In the genomic region with DNA sequence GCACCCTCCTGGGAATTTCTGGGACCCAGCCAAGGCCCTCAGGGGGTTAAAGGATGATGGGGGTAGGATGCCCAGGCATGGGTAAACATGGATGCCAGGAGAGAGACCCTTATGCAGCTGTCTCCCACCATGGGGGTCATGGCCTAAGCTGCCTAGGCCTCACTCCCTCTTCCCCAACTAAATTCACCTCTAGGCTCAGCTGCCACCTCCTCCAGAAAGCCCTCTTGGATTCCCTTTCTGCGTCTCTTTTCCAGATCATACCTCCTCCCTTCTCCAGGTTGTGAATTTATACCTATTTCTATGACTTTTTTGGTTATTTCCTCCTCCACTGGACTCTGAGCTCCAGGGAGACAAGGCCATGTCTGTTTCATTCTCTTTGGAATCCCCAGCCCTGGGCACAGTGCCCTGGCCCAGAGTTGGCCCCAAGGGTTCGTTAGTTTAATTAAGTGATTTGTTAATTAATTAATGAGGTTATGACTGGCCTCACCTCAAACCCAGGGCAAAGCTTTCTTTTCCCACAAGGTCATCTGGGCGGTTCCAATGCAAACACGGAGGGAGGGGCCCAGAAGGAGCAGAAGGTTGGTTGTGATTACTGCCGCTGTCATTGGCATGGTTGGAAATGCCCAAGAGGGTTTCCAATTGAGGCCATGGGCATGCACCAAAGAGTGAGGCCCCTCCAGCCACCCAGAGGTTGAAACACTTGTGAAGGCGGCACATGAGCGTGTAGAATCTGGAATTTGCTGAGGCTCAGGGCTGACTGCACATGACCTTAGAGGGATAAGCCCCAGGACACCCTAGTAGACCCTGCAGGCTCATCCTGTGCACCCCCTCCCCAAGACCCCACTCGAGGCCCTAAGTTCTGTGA, we compare ENCODE assay signal across 20 cellular contexts. TPM values are rescaled to one million over a fixed set of nuclear protein-coding genes. Genes with fewer than 3 reads are reported as not detected.
DNase-seq lines count a peak whose midpoint lies in the region; ATAC-seq, FAIRE-seq and TF ChIP-seq lines count a peak whose summit lies in the region.
"Had no signal": no experiment of that assay in that cellular context is flagged by ENCODE, and none has a peak within 500 bp of the region (broad histone marks: within the 10 kb centered on the region; RNA-seq: fewer than 3 reads in every experiment).

No MANE protein-coding gene starts in this region.

- H3K27me3 ChIP-seq in mammary epithelial cell (ENCODE audit: insufficient read depth, low read length) = no peaks in the 10 kb centered on the region
- H3K27me3 ChIP-seq in H1 (replicated peaks in 1 of 4; ENCODE audit: control insufficient read depth in 3 of 4, extremely low read depth in 1 of 4, insufficient read depth in 3 of 4, low read length in 3 of 4) = peaks cover 0 to 3% (median 0%) of the 10 kb centered on the region in 4 experiments; a peak in 1 of 7 replicates

- H3K27ac ChIP-seq in mammary epithelial cell (ENCODE audit: insufficient read depth, low read depth, low read length) = no peak overlapping the region
- H3K27ac ChIP-seq in H1 (ENCODE audit: low read depth, low read length) = no peak overlapping the region
- H3K27ac ChIP-seq: 22Rv1, KMS-11 had no signal

- H3K27me3 Mint-ChIP-seq in MCF 10A (ENCODE audit: insufficient read depth, unreplicated experiment) = no peaks in the 10 kb centered on the region
- H3K27me3 Mint-ChIP-seq in stimulated activated naive B cell treated with anti-CD40 and anti-IgM and Interleukin-4, amounts not matched to agents 10 μg/mL and 1 μg/mL and 100 μg/mL, for 72 hours = peaks cover 2 to 7% of the 10 kb centered on the region in 2 donors

- H2BK120ac ChIP-seq in H1 (replicated peaks; ENCODE audit: low read depth, low read length) = no peak overlapping the region

- peaks cover 12% of the 10 kb centered on the region; the same call in 1 of the 2 replicates for H3K23me2 ChIP-seq in H1 (ENCODE audit: low read depth, low read length)

- H3K9me3 ChIP-seq in mammary epithelial cell (replicated peaks; ENCODE audit: insufficient read depth, low read length) = no peaks in the 10 kb centered on the region
- H3K9me3 ChIP-seq in H1 (ENCODE audit: insufficient read depth in 2 of 2, low read depth in 1 of 2, low read length in 1 of 2) = no peaks in the 10 kb centered on the region
- H3K9me3 ChIP-seq: SK-N-SH had no signal

- peak overlapping the region; percentile 29 for H3K27ac Mint-ChIP-seq in MCF 10A (ENCODE audit: low read depth, unreplicated experiment)
- H3K27ac Mint-ChIP-seq in stimulated activated naive B cell treated with anti-CD40 and anti-IgM and Interleukin-4, amounts not matched to agents 10 μg/mL and 1 μg/mL and 100 μg/mL, for 72 hours = peak overlapping the region; percentile 49

- H3K4me1 ChIP-seq in mammary epithelial cell (ENCODE audit: insufficient read depth, low read length) (peaks cover 18% of the 10 kb centered on the region), H1 (replicated peaks in 1 of 4; ENCODE audit: control insufficient read depth in 3 of 4, insufficient read depth in 4 of 4, low read length in 3 of 4) (peaks cover 0 to 14% (median 4%) of the 10 kb centered on the region in 4 experiments; a peak in 2 of 7 replicates)

- no peak overlapping the region for H3K4me2 ChIP-seq in mammary epithelial cell (ENCODE audit: insufficient read depth, low read depth, low read length)
- no peak overlapping the region for H3K4me2 ChIP-seq in H1 (ENCODE audit: insufficient read depth in 1 of 2, low read depth in 2 of 2, low read length in 2 of 2)
- H3K4me2 ChIP-seq: KMS-11, SK-N-SH had no signal

- no peaks in the 10 kb centered on the region for H3K36me3 Mint-ChIP-seq in MCF 10A (ENCODE audit: insufficient read depth, unreplicated experiment)
- H3K36me3 Mint-ChIP-seq in stimulated activated naive B cell treated with anti-CD40 and anti-IgM and Interleukin-4, amounts not matched to agents 10 μg/mL and 1 μg/mL and 100 μg/mL, for 72 hours = no peaks in the 10 kb centered on the region
- H3K36me3 Mint-ChIP-seq: CD14-positive monocyte had no signal

- no peak for TF ChIP-seq RAD21 in H1 (IDR thresholded peaks at IDR 0.05 in 1 of 2, conservative IDR thresholded peaks at IDR 0.05 in 1 of 2; ENCODE audit: low read depth in 2 of 2, low read length in 2 of 2)

- H2BK5ac ChIP-seq in H1 (ENCODE audit: low read depth, low read length) = no peak overlapping the region

- no peak overlapping the region for H2BK20ac ChIP-seq in H1 (ENCODE audit: low read length)

- POLR2A ChIA-PET in MCF 10A (lab: Yijun Ruan, JAX) (interaction anchor here (1.7 kb wide), 1 partner anchor 10 kb away, joined by 4 read pairs; no protein-coding TSS in a partner anchor), H1 (lab: Charles Lee; ENCODE audit: partially characterized antibody) (interaction anchor here (0.9 kb wide), 1 partner anchor 60 kb away, joined by 3 read pairs; no protein-coding TSS in a partner anchor)

- H3K79me2 ChIP-seq in mammary epithelial cell (ENCODE audit: insufficient read depth, low read length) (no peaks in the 10 kb centered on the region), H1 (ENCODE audit: control insufficient read depth in 1 of 2, insufficient read depth in 2 of 2, low read length in 2 of 2) (no peaks in the 10 kb centered on the region)

- H3K4ac ChIP-seq in H1 (replicated peaks; ENCODE audit: insufficient read length, low read depth, low read length) = no peak overlapping the region

- no peak overlapping the region for H4K5ac ChIP-seq in H1 (ENCODE audit: insufficient read length, low read depth, low read length)

- H2AK5ac ChIP-seq in H1 (ENCODE audit: low read depth, low read length) = no peak overlapping the region

- H3K9me3 Mint-ChIP-seq in MCF 10A (ENCODE audit: unreplicated experiment) = no peaks in the 10 kb centered on the region
- no peaks in the 10 kb centered on the region for H3K9me3 Mint-ChIP-seq in stimulated activated naive B cell treated with anti-CD40 and anti-IgM and Interleukin-4, amounts not matched to agents 10 μg/mL and 1 μg/mL and 100 μg/mL, for 72 hours
- H3K9me3 Mint-ChIP-seq: CD14-positive monocyte had no signal

- CTCF ChIA-PET in MCF 10A (lab: Yijun Ruan, JAX) = interaction anchor here (1.2 kb wide), 1 partner anchor 32 kb away, joined by 4 read pairs; no protein-coding TSS in a partner anchor
- CTCF ChIA-PET in mammary epithelial cell (lab: Charles Lee; ENCODE audit: low non-redundant PET) = interaction anchor here (0.6 kb wide), 1 partner anchor 34 kb away, joined by 3 read pairs; no protein-coding TSS in a partner anchor
- CTCF ChIA-PET in H1 (lab: Charles Lee; ENCODE audit: partially characterized antibody) = interaction anchor here (2.0 to 14.5 kb wide), 4 partner anchors 11 to 82 kb away, joined by 4 to 103 read pairs (median 10); no protein-coding TSS in a partner anchor

- H3K9ac ChIP-seq in mammary epithelial cell (ENCODE audit: insufficient read depth, low read length) (no peak overlapping the region), H1 (replicated peaks in 1 of 4; ENCODE audit: extremely low read depth in 1 of 4, low read depth in 3 of 4, low read length in 3 of 4) (no peak overlapping the region)
- H3K9ac ChIP-seq: KMS-11, SK-N-SH had no signal

- WGBS in mammary epithelial cell (ENCODE audit: low coverage, missing lambda C conversion rate) = 64% methylated on average over 8 of the region's 8 CpGs
- WGBS in H1 (ENCODE audit: extremely low coverage in 1 of 2, insufficient coverage in 1 of 2, insufficient read length in 1 of 2, insufficient replicate concordance in 2 of 2, low coverage in 1 of 2, low lambda C conversion rate in 2 of 2, missing lambda C conversion rate in 1 of 2), 2 experiments = 86% methylated on average over 8 of the region's 8 CpGs; no CpG with 5 or more reads in 1 of the 2 experiments

- TF ChIP-seq CTCF in MCF 10A (IDR thresholded peaks at IDR 0.05; ENCODE audit: unreplicated experiment) (no peak), mammary epithelial cell (conservative IDR thresholded peaks at IDR 0.05 in 1 of 2, IDR thresholded peaks at IDR 0.05 in 1 of 2; ENCODE audit: extremely low read depth in 1 of 2, insufficient read depth in 1 of 2, low read depth in 1 of 2, low read length in 2 of 2) (no peak), H1 (IDR thresholded peaks at IDR 0.05; ENCODE audit: control extremely low read depth in 1 of 3, insufficient read depth in 1 of 3, low read depth in 1 of 3, low read length in 3 of 3) (no peak)

- TF ChIP-seq POLR2A in H1 (IDR thresholded peaks at IDR 0.05; ENCODE audit: control extremely low read depth in 1 of 2, low read depth in 2 of 2, low read length in 2 of 2) = no peak

- no peak for ATAC-seq in stimulated activated naive B cell treated with anti-CD40 and anti-IgM and Interleukin-4, amounts not matched to agents 10 μg/mL and 1 μg/mL and 100 μg/mL, for 72 hours (replicated peaks)
- no peak for ATAC-seq in HG02798 (IDR thresholded peaks at IDR 0.05; ENCODE audit: poor library complexity, unreplicated experiment)
- ATAC-seq: Panc1 had no signal

- TF ChIP-seq EP300 in H1 (IDR thresholded peaks at IDR 0.05; ENCODE audit: borderline replicate concordance in 1 of 2, low read depth in 2 of 2, low read length in 2 of 2) = no peak

- in situ Hi-C loops in mammary epithelial cell (cut with MboI; ENCODE audit: low sequenced_read_pairs in 2 of 2) = no loop called here

- H4K91ac ChIP-seq in H1 (replicated peaks; ENCODE audit: insufficient read length, low read length) = no peak overlapping the region

- intact Hi-C loops in MCF 10A (cut with micrococcal nuclease) = no loop called here
- intact Hi-C loops in mammary epithelial cell (cut with micrococcal nuclease) = no loop called here

- FAIRE-seq in H1 (lab: Jason Lieb, UNC) = no peak
- FAIRE-seq: H54 had no signal

- BruUV-seq in MCF 10A (replicated peaks; lab: Mats Ljungman, UMichigan) (no TSS peak), mammary epithelial cell (replicated peaks; lab: Mats Ljungman, UMichigan) (no TSS peak)

- no peak overlapping the region for H2BK15ac ChIP-seq in H1 (ENCODE audit: low read length)

- H2AFZ ChIP-seq in mammary epithelial cell (ENCODE audit: low read depth, low read length) (no peak overlapping the region), H1 (ENCODE audit: low read length) (no peak overlapping the region)

- H3K4me1 Mint-ChIP-seq in MCF 10A (ENCODE audit: insufficient read depth, unreplicated experiment) = no peaks in the 10 kb centered on the region
- H3K4me1 Mint-ChIP-seq in stimulated activated naive B cell treated with anti-CD40 and anti-IgM and Interleukin-4, amounts not matched to agents 10 μg/mL and 1 μg/mL and 100 μg/mL, for 72 hours = no peaks in the 10 kb centered on the region
- H3K4me1 Mint-ChIP-seq: CD14-positive monocyte had no signal

- H3K4me3 Mint-ChIP-seq in MCF 10A (ENCODE audit: unreplicated experiment) = no peak overlapping the region
- H3K4me3 Mint-ChIP-seq in stimulated activated naive B cell treated with anti-CD40 and anti-IgM and Interleukin-4, amounts not matched to agents 10 μg/mL and 1 μg/mL and 100 μg/mL, for 72 hours = no peak overlapping the region
- H3K4me3 Mint-ChIP-seq: CD14-positive monocyte had no signal

- dilution Hi-C loops in mammary epithelial cell (cut with HindIII; ENCODE audit: low sequenced_read_pairs) = no loop called here

- H4K8ac ChIP-seq in H1 (ENCODE audit: extremely low read depth, insufficient read depth, low read length) = 0 out of 2 replicates have a peak overlapping the region, but pooled peaks have one; percentile 12

- no peak overlapping the region for H2BK12ac ChIP-seq in H1 (ENCODE audit: low read depth, low read length)

- H4K20me1 ChIP-seq in mammary epithelial cell (ENCODE audit: insufficient read depth, low read length) (no peaks in the 10 kb centered on the region), H1 (replicated peaks in 1 of 2; ENCODE audit: control insufficient read depth in 1 of 2, insufficient read depth in 2 of 2, low read length in 2 of 2) (peaks cover 0 to 11% of the 10 kb centered on the region in 2 experiments)

- DNase-seq in MCF 10A (ENCODE audit: unreplicated experiment) (no peak), mammary epithelial cell (no peak), H1 (ENCODE audit: low read depth in 1 of 2, low spot score in 2 of 2) (no peak), NCI-H1092 (lab: John Stamatoyannopoulos, UW) (no peak)
- DNase-seq in stimulated activated naive B cell treated with anti-CD40 and anti-IgM and Interleukin-4, amounts not matched to agents 10 μg/mL and 1 μg/mL and 100 μg/mL, for 72 hours = no peak
- DNase-seq: DMS79, NCI-H1048, NCI-H146, NCI-H2029 treated with DMSO at 0.1 percent for 48 hours, SHP77, SK-N-SH had no signal

- no peaks in the 10 kb centered on the region for H3K36me3 ChIP-seq in mammary epithelial cell (ENCODE audit: insufficient read depth, low read length)
- no peaks in the 10 kb centered on the region; a peak in 1 of 8 replicates for H3K36me3 ChIP-seq in H1 (ENCODE audit: control insufficient read depth in 2 of 4, insufficient read depth in 4 of 4, low read length in 3 of 4)

- H3K18ac ChIP-seq in H1 (ENCODE audit: extremely low read depth, low read length) = no peak overlapping the region

- H3K23ac ChIP-seq in H1 (ENCODE audit: insufficient read length) = no peak overlapping the region

- H3K56ac ChIP-seq in H1 (replicated peaks; ENCODE audit: insufficient read length, low read depth, low read length) = no peak overlapping the region

- H3K4me3 ChIP-seq in mammary epithelial cell (replicated peaks in 1 of 3; ENCODE audit: insufficient read depth in 1 of 3, low read depth in 2 of 3, low read length in 3 of 3) (no peak overlapping the region), H1 (ENCODE audit: extremely low read depth in 1 of 4, insufficient read depth in 2 of 4, low read depth in 3 of 4, low read length in 4 of 4) (no peak overlapping the region)

- no peak overlapping the region for H3K14ac ChIP-seq in H1 (ENCODE audit: insufficient read length)

- H3K79me1 ChIP-seq in H1 (ENCODE audit: low read depth, low read length) = no peaks in the 10 kb centered on the region

RNA-seq across cellular contexts. Expression of a gene that starts 6.9 kb away (rescaled TPM):
- 1,990 and 4,105 TPM in 2 replicates for total RNA-seq in MCF 10A (2022)
- over 10,000 TPM; 10,365 to 24,723 TPM for total RNA-seq in mammary epithelial cell
- 8,957 TPM for polyA plus RNA-seq in mammary epithelial cell
- 6,693 TPM for polyA minus RNA-seq in mammary epithelial cell
- 0.36 and 0.50 TPM in 2 replicates for total RNA-seq in H1 (2021; fragmentation: NEBNext Ultra II Directional; extraction: Animal tissue kit (Norgen Biotek cat#: 25700))
- polyA plus RNA-seq in H1 (2011; rRNA removed) = 0.95 and 0.96 TPM in 2 replicates
- 0.76 TPM for polyA plus RNA-seq in H1 (2011; cell fraction: cytosol; rRNA removed)
- polyA plus RNA-seq in H1 (2011; cell fraction: nucleus; rRNA removed) = 0.87 TPM
- polyA plus RNA-seq in H1 (2012, experiment 1 of 2) = 0.44 to 0.88 TPM (median 0.81 TPM) in 4 replicates
- polyA plus RNA-seq in H1 (2012, experiment 2 of 2) = 0.88 TPM
- polyA plus RNA-seq in H1 (2013, experiment 1 of 2) = 0.55 TPM
- 0.46 TPM for polyA plus RNA-seq in H1 (2013, experiment 2 of 2)
- 0.19 and 1.00 TPM in 2 replicates for polyA minus RNA-seq in H1 (2011; rRNA and poly(A)+ RNA removed)
- polyA minus RNA-seq in H1 (2011; cell fraction: cytosol; rRNA and poly(A)+ RNA removed) = 22.5 TPM
- polyA minus RNA-seq in H1 (2011; cell fraction: nucleus; rRNA and poly(A)+ RNA removed) = 11.9 TPM
- polyA plus RNA-seq: CD14-positive monocyte had no signal

RNA-seq across cellular contexts. Expression of a gene that starts 18.7 kb away (rescaled TPM):
- total RNA-seq in MCF 10A (2022) (74.5 and 109 TPM in 2 replicates), mammary epithelial cell (1,000 to 10,000 TPM in 1 of 2 donors, 100 to 1,000 TPM in 1; 585 to 1,021 TPM)
- polyA plus RNA-seq in mammary epithelial cell (659 TPM), H1 (2011; rRNA removed) (not detected in 2 replicates)
- polyA minus RNA-seq in mammary epithelial cell = 694 TPM
- not detected in 2 replicates for total RNA-seq in H1 (2021; fragmentation: NEBNext Ultra II Directional; extraction: Animal tissue kit (Norgen Biotek cat#: 25700))
- polyA plus RNA-seq in H1 (2011; cell fraction: cytosol; rRNA removed) = not detected
- polyA plus RNA-seq in H1 (2011; cell fraction: nucleus; rRNA removed) = not detected
- not detected in 4 replicates for polyA plus RNA-seq in H1 (2012, experiment 1 of 2)
- not detected for polyA plus RNA-seq in H1 (2012, experiment 2 of 2)
- polyA plus RNA-seq in H1 (2013, experiment 1 of 2) = not detected
- not detected for polyA plus RNA-seq in H1 (2013, experiment 2 of 2)
- not detected in 2 replicates for polyA minus RNA-seq in H1 (2011; rRNA and poly(A)+ RNA removed)
- not detected for polyA minus RNA-seq in H1 (2011; cell fraction: cytosol; rRNA and poly(A)+ RNA removed)
- polyA minus RNA-seq in H1 (2011; cell fraction: nucleus; rRNA and poly(A)+ RNA removed) = not detected
- total RNA-seq: NCI-H460 had no signal
- polyA plus RNA-seq: AG04450, CD14-positive monocyte, SK-N-SH had no signal

RNA-seq across cellular contexts. Expression of a gene that starts 44.6 kb away (rescaled TPM):
- 696 and 1,755 TPM in 2 replicates for total RNA-seq in MCF 10A (2022)
- total RNA-seq in mammary epithelial cell = 1,000 to 10,000 TPM; 4,602 to 9,976 TPM
- 26,464 TPM for polyA plus RNA-seq in mammary epithelial cell
- polyA minus RNA-seq in mammary epithelial cell = 15,260 TPM
- total RNA-seq in H1 (2021; fragmentation: NEBNext Ultra II Directional; extraction: Animal tissue kit (Norgen Biotek cat#: 25700)) = not detected in 2 replicates
- polyA plus RNA-seq in H1 (2011; rRNA removed) = 0.13 and 0.35 TPM in 2 replicates
- polyA plus RNA-seq in H1 (2011; cell fraction: cytosol; rRNA removed) = not detected
- not detected for polyA plus RNA-seq in H1 (2011; cell fraction: nucleus; rRNA removed)
- polyA plus RNA-seq in H1 (2012, experiment 1 of 2) = not detected in 4 replicates
- polyA plus RNA-seq in H1 (2012, experiment 2 of 2) = not detected
- not detected for polyA plus RNA-seq in H1 (2013, experiment 1 of 2)
- polyA plus RNA-seq in H1 (2013, experiment 2 of 2) = not detected
- 0.16 and 0.61 TPM in 2 replicates for polyA minus RNA-seq in H1 (2011; rRNA and poly(A)+ RNA removed)
- polyA minus RNA-seq in H1 (2011; cell fraction: cytosol; rRNA and poly(A)+ RNA removed) = not detected
- not detected for polyA minus RNA-seq in H1 (2011; cell fraction: nucleus; rRNA and poly(A)+ RNA removed)
- total RNA-seq: NCI-H460 had no signal
- polyA plus RNA-seq: AG04450, CD14-positive monocyte, SK-N-SH had no signal

RNA-seq across cellular contexts. Expression of a gene that starts 57.4 kb away (rescaled TPM):
- total RNA-seq in MCF 10A (2022) (1,945 and 2,169 TPM in 2 replicates), mammary epithelial cell (100 to 1,000 TPM in 1 of 2 donors, 10 to 100 TPM in 1; 78.9 to 981 TPM)
- polyA plus RNA-seq in mammary epithelial cell (108 TPM), H1 (2011; rRNA removed) (89.3 and 175 TPM in 2 replicates)
- 399 TPM for polyA minus RNA-seq in mammary epithelial cell
- total RNA-seq in H1 (2021; fragmentation: NEBNext Ultra II Directional; extraction: Animal tissue kit (Norgen Biotek cat#: 25700)) = 528 and 539 TPM in 2 replicates
- 105 TPM for polyA plus RNA-seq in H1 (2011; cell fraction: cytosol; rRNA removed)
- 101 TPM for polyA plus RNA-seq in H1 (2011; cell fraction: nucleus; rRNA removed)
- 476 to 568 TPM (median 517 TPM) in 4 replicates for polyA plus RNA-seq in H1 (2012, experiment 1 of 2)
- 186 TPM for polyA plus RNA-seq in H1 (2012, experiment 2 of 2)
- 266 TPM for polyA plus RNA-seq in H1 (2013, experiment 1 of 2)
- polyA plus RNA-seq in H1 (2013, experiment 2 of 2) = 257 TPM
- 91.0 and 95.7 TPM in 2 replicates for polyA minus RNA-seq in H1 (2011; rRNA and poly(A)+ RNA removed)
- 120 TPM for polyA minus RNA-seq in H1 (2011; cell fraction: cytosol; rRNA and poly(A)+ RNA removed)
- polyA minus RNA-seq in H1 (2011; cell fraction: nucleus; rRNA and poly(A)+ RNA removed) = 121 TPM

RNA-seq across cellular contexts. Expression of a gene that starts 59.4 kb away (rescaled TPM):
- total RNA-seq in MCF 10A (2022) (0.21 and 0.27 TPM in 2 replicates), mammary epithelial cell (under 1 TPM; 0.17 to 0.80 TPM)
- polyA plus RNA-seq in mammary epithelial cell (0.35 TPM), H1 (2011; rRNA removed) (not detected in 2 replicates)
- polyA minus RNA-seq in mammary epithelial cell = not detected
- not detected in 2 replicates for total RNA-seq in H1 (2021; fragmentation: NEBNext Ultra II Directional; extraction: Animal tissue kit (Norgen Biotek cat#: 25700))
- polyA plus RNA-seq in H1 (2011; cell fraction: cytosol; rRNA removed) = not detected
- not detected for polyA plus RNA-seq in H1 (2011; cell fraction: nucleus; rRNA removed)
- not detected in 4 replicates for polyA plus RNA-seq in H1 (2012, experiment 1 of 2)
- polyA plus RNA-seq in H1 (2012, experiment 2 of 2) = not detected
- not detected for polyA plus RNA-seq in H1 (2013, experiment 1 of 2)
- polyA plus RNA-seq in H1 (2013, experiment 2 of 2) = not detected
- polyA minus RNA-seq in H1 (2011; rRNA and poly(A)+ RNA removed) = not detected in 2 replicates
- not detected for polyA minus RNA-seq in H1 (2011; cell fraction: cytosol; rRNA and poly(A)+ RNA removed)
- polyA minus RNA-seq in H1 (2011; cell fraction: nucleus; rRNA and poly(A)+ RNA removed) = not detected
- total RNA-seq: M059J, NCI-H460 had no signal
- polyA plus RNA-seq: AG04450, CD14-positive monocyte, SK-N-SH had no signal

Comparison
In these comparisons a context has a peak if more than half of its experiments do, and no peak if none do; other contexts are left out.
1. RNA of a gene that starts 6.9 kb away (total RNA-seq): 10,365 to 24,723 TPM in mammary epithelial cell and 1,990 to 4,105 TPM in MCF 10A; 0.36 to 0.50 TPM in H1; every median in the first group is over 1,000 times any median in the second.
2. RNA of a gene that starts 18.7 kb away (total RNA-seq): 585 to 1,021 TPM in mammary epithelial cell and 74.5 to 109 TPM in MCF 10A; not detected in H1; every median in the first group is over 10 times any median in the second.
3. RNA of a gene that starts 44.6 kb away (total RNA-seq): 4,602 to 9,976 TPM in mammary epithelial cell and 696 to 1,755 TPM in MCF 10A; not detected in H1; every median in the first group is over 100 times any median in the second.